ENCODE assay signal across 1 cellular context in the genomic region with DNA sequence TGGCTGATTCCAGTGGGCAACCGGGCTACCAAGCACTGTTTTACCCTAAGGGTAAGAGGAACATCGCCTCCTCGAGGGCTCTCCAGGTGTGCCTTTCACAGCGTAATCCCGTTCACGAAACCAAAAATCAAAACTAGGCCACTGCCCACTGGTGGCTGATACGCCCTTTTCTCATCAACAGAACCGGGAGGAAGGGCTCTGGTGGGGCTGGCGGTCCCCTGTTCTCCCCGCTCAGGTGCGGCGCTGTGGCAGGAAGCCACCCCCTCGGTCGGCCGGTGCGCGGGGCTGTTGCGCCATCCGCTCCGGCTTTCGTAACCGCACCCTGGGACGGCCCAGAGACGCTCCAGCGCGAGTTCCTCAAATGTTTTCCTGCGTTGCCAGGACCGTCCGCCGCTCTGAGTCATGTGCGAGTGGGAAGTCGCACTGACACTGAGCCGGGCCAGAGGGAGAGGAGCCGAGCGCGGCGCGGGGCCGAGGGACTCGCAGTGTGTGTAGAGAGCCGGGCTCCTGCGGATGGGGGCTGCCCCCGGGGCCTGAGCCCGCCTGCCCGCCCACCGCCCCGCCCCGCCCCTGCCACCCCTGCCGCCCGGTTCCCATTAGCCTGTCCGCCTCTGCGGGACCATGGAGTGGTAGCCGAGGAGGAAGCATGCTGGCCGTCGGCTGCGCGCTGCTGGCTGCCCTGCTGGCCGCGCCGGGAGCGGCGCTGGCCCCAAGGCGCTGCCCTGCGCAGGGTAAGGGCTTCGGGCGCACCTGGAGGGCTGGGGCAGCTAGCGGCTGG.
TF ChIP-seq lines count a peak whose summit lies in the region.

A gene (plus strand): TSS at position 360 of the 778 bp plus-strand sequence. CDS start 287 bp downstream, at position 647.

TF ChIP-seq in WTC11, 78 proteins besides CTCF, POLR2A, EP300 and RAD21 (continued from another document):
- TF ChIP-seq, protein P1, sequence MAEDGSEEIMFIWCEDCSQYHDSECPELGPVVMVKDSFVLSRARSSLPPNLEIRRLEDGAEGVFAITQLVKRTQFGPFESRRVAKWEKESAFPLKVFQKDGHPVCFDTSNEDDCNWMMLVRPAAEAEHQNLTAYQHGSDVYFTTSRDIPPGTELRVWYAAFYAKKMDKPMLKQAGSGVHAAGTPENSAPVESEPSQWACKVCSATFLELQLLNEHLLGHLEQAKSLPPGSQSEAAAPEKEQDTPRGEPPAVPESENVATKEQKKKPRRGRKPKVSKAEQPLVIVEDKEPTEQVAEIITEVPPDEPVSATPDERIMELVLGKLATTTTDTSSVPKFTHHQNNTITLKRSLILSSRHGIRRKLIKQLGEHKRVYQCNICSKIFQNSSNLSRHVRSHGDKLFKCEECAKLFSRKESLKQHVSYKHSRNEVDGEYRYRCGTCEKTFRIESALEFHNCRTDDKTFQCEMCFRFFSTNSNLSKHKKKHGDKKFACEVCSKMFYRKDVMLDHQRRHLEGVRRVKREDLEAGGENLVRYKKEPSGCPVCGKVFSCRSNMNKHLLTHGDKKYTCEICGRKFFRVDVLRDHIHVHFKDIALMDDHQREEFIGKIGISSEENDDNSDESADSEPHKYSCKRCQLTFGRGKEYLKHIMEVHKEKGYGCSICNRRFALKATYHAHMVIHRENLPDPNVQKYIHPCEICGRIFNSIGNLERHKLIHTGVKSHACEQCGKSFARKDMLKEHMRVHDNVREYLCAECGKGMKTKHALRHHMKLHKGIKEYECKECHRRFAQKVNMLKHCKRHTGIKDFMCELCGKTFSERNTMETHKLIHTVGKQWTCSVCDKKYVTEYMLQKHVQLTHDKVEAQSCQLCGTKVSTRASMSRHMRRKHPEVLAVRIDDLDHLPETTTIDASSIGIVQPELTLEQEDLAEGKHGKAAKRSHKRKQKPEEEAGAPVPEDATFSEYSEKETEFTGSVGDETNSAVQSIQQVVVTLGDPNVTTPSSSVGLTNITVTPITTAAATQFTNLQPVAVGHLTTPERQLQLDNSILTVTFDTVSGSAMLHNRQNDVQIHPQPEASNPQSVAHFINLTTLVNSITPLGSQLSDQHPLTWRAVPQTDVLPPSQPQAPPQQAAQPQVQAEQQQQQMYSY (CRISPR knock-in tag; IDR thresholded peaks at IDR 0.05), result no peak
- TF ChIP-seq RORB (CRISPR knock-in tag; IDR thresholded peaks at IDR 0.05) (no peak), ZNF232 (CRISPR knock-in tag; IDR thresholded peaks at IDR 0.05) (no peak), FOXP1 (CRISPR knock-in tag; IDR thresholded peaks at IDR 0.05; ENCODE audit: borderline replicate concordance) (peak; percentile 74; the same call in 1 of the 2 replicates), ZNF121 (CRISPR knock-in tag; IDR thresholded peaks at IDR 0.05) (no peak; the same call in 1 of the 2 replicates), RELA (CRISPR knock-in tag; IDR thresholded peaks at IDR 0.05; ENCODE audit: borderline replicate concordance) (no peak), FOXJ3 (CRISPR knock-in tag; IDR thresholded peaks at IDR 0.05; ENCODE audit: borderline replicate concordance) (no peak), GABPB1 (CRISPR knock-in tag; IDR thresholded peaks at IDR 0.05) (peak; percentile 91), ZNF423 (CRISPR knock-in tag; IDR thresholded peaks at IDR 0.05) (no peak), HMGA2 (CRISPR knock-in tag; IDR thresholded peaks at IDR 0.05) (no peak), SP1 (CRISPR knock-in tag; conservative IDR thresholded peaks at IDR 0.05) (peak; percentile 57)
- TF ChIP-seq, protein P2, sequence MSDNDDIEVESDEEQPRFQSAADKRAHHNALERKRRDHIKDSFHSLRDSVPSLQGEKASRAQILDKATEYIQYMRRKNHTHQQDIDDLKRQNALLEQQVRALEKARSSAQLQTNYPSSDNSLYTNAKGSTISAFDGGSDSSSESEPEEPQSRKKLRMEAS (CRISPR knock-in tag; IDR thresholded peaks at IDR 0.05), result peak; percentile 80
